Comparison of ENCODE assay signal across 17 cellular contexts in genomic region chr18:36448384-36449290, GRCh38.
A peak's percentile ranks its signal among the peaks of the same experiment; 100 is the strongest.
DNase-seq lines count a peak whose midpoint lies in the region; ATAC-seq and TF ChIP-seq lines count a peak whose summit lies in the region.
"Had no signal": no experiment of that assay in that cellular context is flagged by ENCODE, and none has a peak within 500 bp of the region (broad histone marks: within the 10 kb centered on the region; RNA-seq: fewer than 3 reads in every experiment).

No MANE protein-coding gene starts in this region.

- H3K4me3 ChIP-seq in iPS DF 6.9 (ENCODE audit: low read length) = no peak overlapping the region
- H3K4me3 ChIP-seq: ascending aorta had no signal

- TF ChIP-seq CTCF in HFFc6 (IDR thresholded peaks at IDR 0.05) = no peak
- no peak for TF ChIP-seq CTCF in brain (conservative IDR thresholded peaks at IDR 0.05)

- no peaks in the 10 kb centered on the region for H3K36me3 ChIP-seq in iPS DF 6.9 (ENCODE audit: control insufficient read depth, insufficient read depth, low read length)
- H3K36me3 ChIP-seq: ascending aorta had no signal

- peaks cover 6% of the 10 kb centered on the region for H3K4me1 ChIP-seq in iPS DF 6.9 (ENCODE audit: control insufficient read depth, insufficient read depth, low read length)

- no CpG with 5 or more reads among the region's 3 CpGs for WGBS in iPS DF 6.9 (ENCODE audit: insufficient coverage, insufficient read length)

- H3K4me3 Mint-ChIP-seq in HFFc6 (peak overlapping the region; percentile 54; the same call in 1 of the 2 replicates), brain (peak overlapping the region in 1 of 5 experiments; percentile 2)
- H3K4me3 Mint-ChIP-seq: activated T-helper 1 cell treated with anti-CD3 and anti-CD28 coated beads, Interleukin-12 subunit alpha, Interleukin-12 subunit beta, Interleukin-2, Interleukin-4 antibody, amounts not matched to agents 30 ng/mL and 10 ng/mL and 1 ng/mL, durations not matched to agents 14 hours and 24 hours and 36 hours; naive thymus-derived CD8-positive, alpha-beta T cell had no signal

- intact Hi-C loops in sciatic nerve (cut with DNase I) = no loop called here

- H3K4me1 Mint-ChIP-seq in HFFc6 (ENCODE audit: low read depth) (peaks cover 89% of the 10 kb centered on the region), brain (peaks cover 55% of the 10 kb centered on the region)
- H3K4me1 Mint-ChIP-seq: naive thymus-derived CD8-positive, alpha-beta T cell had no signal

- H3K9me3 ChIP-seq in iPS DF 6.9 (ENCODE audit: control insufficient read depth, insufficient read depth, low read length) = no peaks in the 10 kb centered on the region
- H3K9me3 ChIP-seq: ascending aorta had no signal

- H3K36me3 Mint-ChIP-seq in HFFc6 (ENCODE audit: low read depth) (peaks cover 19% of the 10 kb centered on the region), brain (peaks cover 8% of the 10 kb centered on the region)
- H3K36me3 Mint-ChIP-seq: activated naive CD4-positive, alpha-beta T cell treated with anti-CD3 and anti-CD28 coated beads, Interleukin-2, amount 50 U/mL, for 72 hours; naive thymus-derived CD8-positive, alpha-beta T cell had no signal

- DNase-seq in HFFc6 (no peak), iPS DF 6.9 (ENCODE audit: low read depth, low spot score) (no peak), sciatic nerve (ENCODE audit: low spot score) (no peak), dermis blood vessel endothelial cell (no peak), NCI-H2227 (lab: John Stamatoyannopoulos, UW; ENCODE audit: unreplicated experiment) (no peak), NCI-H1092 (lab: John Stamatoyannopoulos, UW) (no peak)
- DNase-seq: DMS79 treated with DMSO at 0.1 percent for 48 hours; naive thymus-derived CD8-positive, alpha-beta T cell; NCI-H524 treated with DMSO at 0.1 percent for 48 hours; posterior cingulate gyrus; stimulated activated CD4-positive, alpha-beta T cell treated with anti-CD3 and anti-CD28 coated beads, Interleukin-2, amount 100 ng/mL, for 24 hours; stimulated activated naive CD4-positive, alpha-beta T cell; SW 1271 had no signal

- peak overlapping the region; percentile 21 for H3K27ac ChIP-seq in iPS DF 6.9 (ENCODE audit: low read length)

- H3K9me3 Mint-ChIP-seq in HFFc6 (no peaks in the 10 kb centered on the region), brain (peaks cover 1 to 10% (median 8%) of the 10 kb centered on the region in 5 experiments)
- H3K9me3 Mint-ChIP-seq: activated naive CD4-positive, alpha-beta T cell treated with anti-CD3 and anti-CD28 coated beads, Interleukin-2, amount 50 U/mL, for 72 hours; activated T-helper 1 cell treated with anti-CD3 and anti-CD28 coated beads, Interleukin-12 subunit alpha, Interleukin-12 subunit beta, Interleukin-2, Interleukin-4 antibody, amounts not matched to agents 30 ng/mL and 10 ng/mL and 1 ng/mL, durations not matched to agents 14 hours and 24 hours and 36 hours; naive thymus-derived CD8-positive, alpha-beta T cell had no signal

- ATAC-seq in sciatic nerve = peak; percentile 56
- ATAC-seq: activated naive CD4-positive, alpha-beta T cell treated with anti-CD3 and anti-CD28 coated beads, Interleukin-2, amount 50 U/mL, for 72 hours; naive thymus-derived CD8-positive, alpha-beta T cell had no signal

- peak overlapping the region; percentile 74 for H3K27ac Mint-ChIP-seq in HFFc6
- peak overlapping the region in 3 of 5 experiments; percentile 29 to 85 (median 75) for H3K27ac Mint-ChIP-seq in brain
- H3K27ac Mint-ChIP-seq: activated naive CD4-positive, alpha-beta T cell treated with anti-CD3 and anti-CD28 coated beads, Interleukin-2, amount 50 U/mL, for 72 hours; activated T-helper 1 cell treated with anti-CD3 and anti-CD28 coated beads, Interleukin-12 subunit alpha, Interleukin-12 subunit beta, Interleukin-2, Interleukin-4 antibody, amounts not matched to agents 30 ng/mL and 10 ng/mL and 1 ng/mL, durations not matched to agents 14 hours and 24 hours and 36 hours; naive thymus-derived CD8-positive, alpha-beta T cell had no signal

- H3K27me3 ChIP-seq in iPS DF 6.9 (ENCODE audit: control insufficient read depth, insufficient read depth, low read length) = no peaks in the 10 kb centered on the region
- H3K27me3 ChIP-seq: ascending aorta had no signal

- H3K27me3 Mint-ChIP-seq in HFFc6 (ENCODE audit: insufficient read depth) (peaks cover 2% of the 10 kb centered on the region; the same call in 1 of the 2 replicates), brain (no peaks in the 10 kb centered on the region)
